In genomic region chr17:68820825-68821481, GRCh38 we compare ENCODE assay signal across 1 cellular context.
TF ChIP-seq lines count a peak whose summit lies in the region.

No MANE protein-coding gene starts in this region.

TF ChIP-seq in HepG2, 621 proteins besides CTCF, POLR2A, EP300 and RAD21 (continued from another document and continues in another):
- TF ChIP-seq CHD4 (IDR thresholded peaks at IDR 0.05; ENCODE audit: borderline replicate concordance, low read length) (peak; percentile 85; the same call in 1 of the 2 replicates), ZNF138 (CRISPR knock-in tag; IDR thresholded peaks at IDR 0.05; ENCODE audit: low read depth) (no peak), HBP1 (CRISPR knock-in tag; IDR thresholded peaks at IDR 0.05; ENCODE audit: low read depth) (peak; percentile 96), PHB2 (IDR thresholded peaks at IDR 0.05; ENCODE audit: partially characterized antibody) (no peak), ZNF598 (CRISPR knock-in tag; IDR thresholded peaks at IDR 0.05; ENCODE audit: borderline replicate concordance) (0 out of 2 replicates have a peak, but pooled peaks have one; percentile 75), ARHGAP35 (CRISPR knock-in tag; IDR thresholded peaks at IDR 0.05; ENCODE audit: borderline replicate concordance) (no peak), NFIC (IDR thresholded peaks at IDR 0.05; ENCODE audit: low read length) (peak; percentile 89), PHF8 (CRISPR knock-in tag; IDR thresholded peaks at IDR 0.05) (no peak), REXO4 (CRISPR knock-in tag; IDR thresholded peaks at IDR 0.05; ENCODE audit: borderline replicate concordance) (no peak), ZBTB49 (CRISPR knock-in tag; IDR thresholded peaks at IDR 0.05; ENCODE audit: borderline replicate concordance) (no peak), ZSCAN30 (CRISPR knock-in tag; IDR thresholded peaks at IDR 0.05) (no peak), ZNF33B (CRISPR knock-in tag; IDR thresholded peaks at IDR 0.05) (no peak; the same call in 1 of the 2 replicates), ZNF337 (CRISPR knock-in tag; IDR thresholded peaks at IDR 0.05; ENCODE audit: borderline replicate concordance, low read depth) (no peak; the same call in none of the 2 replicates), ZNF567 (CRISPR knock-in tag; IDR thresholded peaks at IDR 0.05; ENCODE audit: borderline replicate concordance) (no peak), BCL6 (CRISPR knock-in tag; IDR thresholded peaks at IDR 0.05) (peak; percentile 51; the same call in 1 of the 2 replicates), ZFAT (CRISPR knock-in tag; conservative IDR thresholded peaks at IDR 0.05) (no peak), ZFP37 (CRISPR knock-in tag; IDR thresholded peaks at IDR 0.05; ENCODE audit: borderline replicate concordance) (peak; percentile 77; the same call in 1 of the 2 replicates), BATF2 (CRISPR knock-in tag; IDR thresholded peaks at IDR 0.05) (no peak), ZZZ3 (CRISPR knock-in tag; IDR thresholded peaks at IDR 0.05; ENCODE audit: borderline replicate concordance) (no peak), MED1 (CRISPR knock-in tag; IDR thresholded peaks at IDR 0.05) (peak; percentile 97), HES4 (CRISPR knock-in tag; IDR thresholded peaks at IDR 0.05; ENCODE audit: borderline replicate concordance) (no peak), TBX3 (IDR thresholded peaks at IDR 0.05; ENCODE audit: borderline replicate concordance) (peak; percentile 80), NR0B2 (CRISPR knock-in tag; IDR thresholded peaks at IDR 0.05) (no peak), ZNF558 (CRISPR knock-in tag; IDR thresholded peaks at IDR 0.05; ENCODE audit: borderline replicate concordance) (no peak), HIC2 (CRISPR knock-in tag; IDR thresholded peaks at IDR 0.05; ENCODE audit: low read depth) (0 out of 2 replicates have a peak, but pooled peaks have one; percentile 5), ZNF253 (CRISPR knock-in tag; IDR thresholded peaks at IDR 0.05; ENCODE audit: borderline replicate concordance) (no peak), CREB3 (CRISPR knock-in tag; IDR thresholded peaks at IDR 0.05) (no peak), ZMYM2 (CRISPR knock-in tag; IDR thresholded peaks at IDR 0.05) (peak; percentile 88), ZNF556 (CRISPR knock-in tag; IDR thresholded peaks at IDR 0.05; ENCODE audit: borderline replicate concordance) (peak; percentile 97; the same call in 1 of the 2 replicates), CREBL2 (CRISPR knock-in tag; IDR thresholded peaks at IDR 0.05; ENCODE audit: borderline replicate concordance) (no peak), ZFP62 (CRISPR knock-in tag; IDR thresholded peaks at IDR 0.05) (no peak), CEBPB (IDR thresholded peaks at IDR 0.05; ENCODE audit: borderline replicate concordance, low read depth, low read length) (peak; percentile 99), PHF20 (CRISPR knock-in tag; IDR thresholded peaks at IDR 0.05) (no peak), ZNF430 (CRISPR knock-in tag; IDR thresholded peaks at IDR 0.05) (peak; percentile 80; the same call in 1 of the 2 replicates), KLF6 (CRISPR knock-in tag; IDR thresholded peaks at IDR 0.05) (no peak), HDAC1 (CRISPR knock-in tag; IDR thresholded peaks at IDR 0.05) (peak; percentile 63; the same call in 1 of the 2 replicates), MYNN (CRISPR knock-in tag; IDR thresholded peaks at IDR 0.05; ENCODE audit: low read depth) (peak; percentile 52; the same call in 1 of the 2 replicates), ONECUT2 (CRISPR knock-in tag; IDR thresholded peaks at IDR 0.05) (peak; percentile 62), BRF2 (CRISPR knock-in tag; IDR thresholded peaks at IDR 0.05) (no peak), AKAP8 (CRISPR knock-in tag; IDR thresholded peaks at IDR 0.05) (no peak; the same call in none of the 2 replicates), MYC (CRISPR knock-in tag; IDR thresholded peaks at IDR 0.05; ENCODE audit: borderline replicate concordance) (peak; percentile 48; the same call in 1 of the 2 replicates), NR2F1 (CRISPR knock-in tag; IDR thresholded peaks at IDR 0.05) (peak; percentile 38 to 77), TBP (CRISPR knock-in tag; IDR thresholded peaks at IDR 0.05) (no peak), LBX2 (CRISPR knock-in tag; IDR thresholded peaks at IDR 0.05; ENCODE audit: borderline replicate concordance) (no peak), STAG1 (CRISPR knock-in tag; IDR thresholded peaks at IDR 0.05) (peak; percentile 12; the same call in 1 of the 2 replicates), KDM1A (CRISPR knock-in tag; IDR thresholded peaks at IDR 0.05) (peak; percentile 77), ZNF547 (CRISPR knock-in tag; IDR thresholded peaks at IDR 0.05) (peak; percentile 82; the same call in 1 of the 2 replicates), DMTF1 (CRISPR knock-in tag; IDR thresholded peaks at IDR 0.05) (0 out of 2 replicates have a peak, but pooled peaks have one; percentile 56), TAF15 (IDR thresholded peaks at IDR 0.05; ENCODE audit: low read depth, low read length, poor library complexity, severe bottlenecking) (no peak), KAT8 (CRISPR knock-in tag; IDR thresholded peaks at IDR 0.05) (peak; percentile 72), TP53 (CRISPR knock-in tag; conservative IDR thresholded peaks at IDR 0.05) (no peak; the same call in 1 of the 2 replicates), RNF219 (CRISPR knock-in tag; IDR thresholded peaks at IDR 0.05) (no peak), ZNF549 (CRISPR knock-in tag; IDR thresholded peaks at IDR 0.05) (no peak), ZNF276 (CRISPR knock-in tag; IDR thresholded peaks at IDR 0.05; ENCODE audit: low read depth) (no peak; the same call in 1 of the 2 replicates)
